Comparison of ENCODE assay signal across 1 cellular context in genomic region chr10:49594594-49594993, GRCh38.
TF ChIP-seq lines count a peak whose summit lies in the region.

No MANE protein-coding gene starts in this region.

TF ChIP-seq in H1, 55 proteins besides CTCF, POLR2A, EP300 and RAD21 (continued from another document):
- TF ChIP-seq USF2 (IDR thresholded peaks at IDR 0.05; ENCODE audit: low read length) (no peak), SRF (IDR thresholded peaks at IDR 0.05; ENCODE audit: low read depth, low read length) (no peak)
TF ChIP-seq in H1: peak in this region for 0.
